Comparison of ENCODE assay signal across 19 cellular contexts in the genomic region with DNA sequence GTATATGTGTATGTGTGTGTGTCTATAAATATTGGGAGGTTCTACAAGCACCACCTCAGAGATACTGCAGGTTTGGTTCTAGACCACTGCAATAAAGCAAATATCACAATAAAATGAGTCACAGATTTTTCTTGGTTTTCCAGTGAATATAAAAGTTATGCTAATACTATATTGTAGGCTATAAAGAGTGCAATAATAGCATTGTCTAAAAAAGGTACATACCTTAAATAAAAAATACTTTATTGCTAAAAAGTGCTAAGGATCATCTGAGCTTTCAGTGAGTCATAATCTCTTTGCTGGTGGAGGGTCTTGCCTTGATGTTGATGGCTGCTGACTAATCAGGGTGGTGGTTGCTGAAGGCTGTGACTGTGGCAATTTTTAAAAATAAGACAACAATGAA.
DNase-seq lines count a peak whose midpoint lies in the region; ATAC-seq, FAIRE-seq and TF ChIP-seq lines count a peak whose summit lies in the region.
"Had no signal": no experiment of that assay in that cellular context is flagged by ENCODE, and none has a peak within 500 bp of the region (broad histone marks: within the 10 kb centered on the region; RNA-seq: fewer than 3 reads in every experiment).

No MANE protein-coding gene starts in this region.

- H3F3A ChIP-seq in PC-3 (ENCODE audit: low read length, unreplicated experiment) = no peaks in the 10 kb centered on the region

- intact Hi-C loops in HCT116 (cut with micrococcal nuclease) (no loop called here), PC-3 (cut with micrococcal nuclease) (no loop called here), endothelial cell of umbilical vein (cut with micrococcal nuclease) (no loop called here)

- POLR2A ChIA-PET in HCT116 (lab: Charles Lee) = no interaction called here
- POLR2A ChIA-PET in PC-3 (lab: Charles Lee; ENCODE audit: unreplicated experiment) = no interaction called here
- POLR2A ChIA-PET in endothelial cell of umbilical vein (lab: Charles Lee) = no interaction called here

- CTCF ChIA-PET in HCT116 (lab: Charles Lee) = no interaction called here
- CTCF ChIA-PET in PC-3 (lab: Charles Lee) = no interaction called here
- CTCF ChIA-PET in endothelial cell of umbilical vein (lab: Charles Lee) = interaction anchor here (1.2 kb wide), 1 partner anchor 206 kb away, joined by 3 read pairs; no protein-coding TSS in a partner anchor

- ATAC-seq in HCT116 = no peak
- peak; percentile 78 for ATAC-seq in PC-3
- ATAC-seq: CD8-positive, alpha-beta T cell; GM12878; GM23338 had no signal

- H3K9me2 ChIP-seq in HCT116 (ENCODE audit: insufficient read depth) = no peaks in the 10 kb centered on the region
- H3K9me2 ChIP-seq in PC-3 (replicated peaks; ENCODE audit: low read length) = no peaks in the 10 kb centered on the region

- TF ChIP-seq CTCF in HCT116 (IDR thresholded peaks at IDR 0.05 in 2 of 3, conservative IDR thresholded peaks at IDR 0.05 in 1 of 3; ENCODE audit: borderline replicate concordance in 1 of 3, insufficient read depth in 1 of 3, low read depth in 2 of 3, low read length in 2 of 3) (no peak), PC-3 (conservative IDR thresholded peaks at IDR 0.05; ENCODE audit: low read depth, low read length) (no peak), endothelial cell of umbilical vein (IDR thresholded peaks at IDR 0.05; ENCODE audit: extremely low read depth in 1 of 2, insufficient read depth in 1 of 2, low read depth in 1 of 2, low read length in 2 of 2) (no peak)

- TF ChIP-seq POLR2A in HCT116 (IDR thresholded peaks at IDR 0.05; ENCODE audit: borderline replicate concordance, extremely low read depth, insufficient read depth, insufficient read length) (no peak), endothelial cell of umbilical vein (IDR thresholded peaks at IDR 0.05; ENCODE audit: low read depth, low read length) (no peak)

- DNase-seq in HCT116 (ENCODE audit: low read depth, low spot score) (no peak), PC-3 (peak; percentile 59), endothelial cell of umbilical vein (ENCODE audit: low read depth, low spot score) (no peak)
- DNase-seq in central memory CD4-positive, alpha-beta T cell = no peak
- DNase-seq in stimulated activated CD4-positive, alpha-beta T cell treated with anti-CD3 and anti-CD28 coated beads, Interleukin-15, amount 100 ng/mL, for 24 hours = no peak
- DNase-seq in stimulated activated CD4-positive, alpha-beta T cell treated with anti-CD3 and anti-CD28 coated beads, Interleukin-2, amount 100 ng/mL, for 48 hours = no peak
- DNase-seq: Caco-2; CD4-positive, CD25-positive, alpha-beta regulatory T cell; CD8-positive, alpha-beta T cell; DMS153; DND-41; GDM1; H9; HFFc6 had no signal

- H3K9me1 ChIP-seq in endothelial cell of umbilical vein (replicated peaks; ENCODE audit: control insufficient read depth, extremely low read depth, insufficient read depth, low read length) = no peaks in the 10 kb centered on the region

- TF ChIP-seq RAD21 in HCT116 (IDR thresholded peaks at IDR 0.05; ENCODE audit: low read depth) = no peak

- H3K4me1 ChIP-seq in HCT116 (ENCODE audit: control insufficient read depth in 1 of 2, insufficient read depth in 2 of 2, low read length in 2 of 2) = peaks cover under 1 to 14% of the 10 kb centered on the region in 2 experiments; a peak in 3 of 4 replicates
- peaks cover 20% of the 10 kb centered on the region for H3K4me1 ChIP-seq in PC-3 (ENCODE audit: insufficient read depth, low read length)
- no peaks in the 10 kb centered on the region for H3K4me1 ChIP-seq in endothelial cell of umbilical vein (ENCODE audit: control insufficient read depth, extremely low read depth, insufficient read depth, low read length)

- no peak for FAIRE-seq in endothelial cell of umbilical vein (lab: Jason Lieb, UNC)
- FAIRE-seq: GM12878, GM18507 had no signal

- no peak overlapping the region for H3K9ac ChIP-seq in HCT116 (ENCODE audit: low read length)
- no peak overlapping the region for H3K9ac ChIP-seq in PC-3 (ENCODE audit: low read length)
- no peak overlapping the region for H3K9ac ChIP-seq in endothelial cell of umbilical vein (replicated peaks; ENCODE audit: extremely low read depth, insufficient read depth, low read length)
- H3K9ac ChIP-seq: BLaER1 had no signal

- H3K36me3 ChIP-seq in HCT116 (ENCODE audit: control insufficient read depth in 1 of 2, insufficient read depth in 2 of 2, low read length in 2 of 2) (no peaks in the 10 kb centered on the region), PC-3 (ENCODE audit: low read depth, low read length) (no peaks in the 10 kb centered on the region), endothelial cell of umbilical vein (ENCODE audit: control insufficient read depth in 2 of 2, extremely low read depth in 1 of 2, insufficient read depth in 2 of 2, low read length in 2 of 2) (no peaks in the 10 kb centered on the region)
- H3K36me3 ChIP-seq: BLaER1 had no signal

- RAD21 ChIA-PET in HCT116 (lab: Charles Lee; ENCODE audit: low non-redundant PET in 1 of 2, low total read pairs in 2 of 2, uncharacterized antibody in 2 of 2, unreplicated experiment in 2 of 2) = no interaction called here

- H3K4me3 ChIP-seq in HCT116 (replicated peaks in 1 of 2; ENCODE audit: low read depth in 1 of 2, low read length in 2 of 2) (no peak overlapping the region), PC-3 (ENCODE audit: low read length) (no peak overlapping the region), endothelial cell of umbilical vein (replicated peaks in 1 of 3; ENCODE audit: insufficient read depth in 1 of 3, low read depth in 1 of 3, low read length in 3 of 3) (no peak overlapping the region)
- H3K4me3 ChIP-seq: BLaER1, GM12878, GM23338 had no signal

- H3K27ac ChIP-seq in HCT116 (ENCODE audit: low read depth, low read length) (no peak overlapping the region), PC-3 (ENCODE audit: low read length) (peak overlapping the region; percentile 70), endothelial cell of umbilical vein (ENCODE audit: insufficient read depth, low read depth, low read length) (no peak overlapping the region)
- H3K27ac ChIP-seq: BLaER1, C4-2B had no signal

- H3K27me3 ChIP-seq in HCT116 (ENCODE audit: insufficient read depth, low read length) = no peaks in the 10 kb centered on the region
- no peaks in the 10 kb centered on the region for H3K27me3 ChIP-seq in PC-3 (ENCODE audit: low read length)
- H3K27me3 ChIP-seq in endothelial cell of umbilical vein (ENCODE audit: control insufficient read depth in 2 of 2, insufficient read depth in 2 of 2, low read length in 2 of 2) = no peaks in the 10 kb centered on the region
- H3K27me3 ChIP-seq: BLaER1 had no signal

- BruUV-seq in HCT116 (replicated peaks; lab: Mats Ljungman, UMichigan) (no TSS peak), PC-3 (replicated peaks; lab: Mats Ljungman, UMichigan) (no TSS peak), endothelial cell of umbilical vein (replicated peaks; lab: Mats Ljungman, UMichigan) (no TSS peak)

- H3K9me3 ChIP-seq in HCT116 (ENCODE audit: control insufficient read depth in 1 of 2, insufficient read depth in 1 of 2, low read depth in 1 of 2, low read length in 2 of 2) = no peaks in the 10 kb centered on the region
- H3K9me3 ChIP-seq in PC-3 (ENCODE audit: low read length) = no peaks in the 10 kb centered on the region
- H3K9me3 ChIP-seq in endothelial cell of umbilical vein (replicated peaks; ENCODE audit: control insufficient read depth, insufficient read depth, low read length) = no peaks in the 10 kb centered on the region
- H3K9me3 ChIP-seq: BLaER1, Caco-2 had no signal

- 0 out of 2 replicates have a peak overlapping the region, but pooled peaks have one; percentile 19 for H3K4me2 ChIP-seq in HCT116 (ENCODE audit: low read length)
- H3K4me2 ChIP-seq in PC-3 (ENCODE audit: low read length) = 0 out of 2 replicates have a peak overlapping the region, but pooled peaks have one; percentile 35
- H3K4me2 ChIP-seq in endothelial cell of umbilical vein (ENCODE audit: insufficient read depth, low read length) = no peak overlapping the region
- H3K4me2 ChIP-seq: BLaER1, GM23338 had no signal

- H4K20me1 ChIP-seq in HCT116 (ENCODE audit: insufficient read depth) (no peaks in the 10 kb centered on the region), PC-3 (ENCODE audit: low read length) (no peaks in the 10 kb centered on the region), endothelial cell of umbilical vein (replicated peaks; ENCODE audit: control insufficient read depth, extremely low read depth, insufficient read depth, low read length) (no peaks in the 10 kb centered on the region)
- H4K20me1 ChIP-seq: BLaER1 had no signal

- dilution Hi-C loops in endothelial cell of umbilical vein (cut with MboI; ENCODE audit: extremely low pct_ligation_motif_present, low sequenced_read_pairs) = no loop called here

- H2AFZ ChIP-seq in HCT116 (ENCODE audit: low read depth, low read length, poor library complexity, severe bottlenecking) = no peak overlapping the region
- H2AFZ ChIP-seq in PC-3 (ENCODE audit: low read length) = no peak overlapping the region
- H2AFZ ChIP-seq in endothelial cell of umbilical vein (ENCODE audit: low read depth, low read length) = no peak overlapping the region
- H2AFZ ChIP-seq: GM23338 had no signal

- H3K79me2 ChIP-seq in HCT116 (ENCODE audit: insufficient read depth, low read length) = no peaks in the 10 kb centered on the region
- no peaks in the 10 kb centered on the region for H3K79me2 ChIP-seq in PC-3 (ENCODE audit: low read length)
- no peaks in the 10 kb centered on the region for H3K79me2 ChIP-seq in endothelial cell of umbilical vein (ENCODE audit: control insufficient read depth, insufficient read depth, low read length)

TF ChIP-seq in HCT116, 20 proteins besides CTCF, POLR2A, EP300 and RAD21:
- TF ChIP-seq SIN3A (IDR thresholded peaks at IDR 0.05; ENCODE audit: low read depth) = no peak
- no peak for TF ChIP-seq CBX3 (IDR thresholded peaks at IDR 0.05; ENCODE audit: low read depth)

TF ChIP-seq in endothelial cell of umbilical vein, 7 proteins besides CTCF, POLR2A, EP300 and RAD21:
- TF ChIP-seq FOS (IDR thresholded peaks at IDR 0.05; ENCODE audit: borderline replicate concordance, insufficient read depth, low read length) (peak; percentile 24), GATA2 (IDR thresholded peaks at IDR 0.05; ENCODE audit: insufficient read depth, insufficient read length, low read depth, low read length) (no peak)
